In the genomic region with DNA sequence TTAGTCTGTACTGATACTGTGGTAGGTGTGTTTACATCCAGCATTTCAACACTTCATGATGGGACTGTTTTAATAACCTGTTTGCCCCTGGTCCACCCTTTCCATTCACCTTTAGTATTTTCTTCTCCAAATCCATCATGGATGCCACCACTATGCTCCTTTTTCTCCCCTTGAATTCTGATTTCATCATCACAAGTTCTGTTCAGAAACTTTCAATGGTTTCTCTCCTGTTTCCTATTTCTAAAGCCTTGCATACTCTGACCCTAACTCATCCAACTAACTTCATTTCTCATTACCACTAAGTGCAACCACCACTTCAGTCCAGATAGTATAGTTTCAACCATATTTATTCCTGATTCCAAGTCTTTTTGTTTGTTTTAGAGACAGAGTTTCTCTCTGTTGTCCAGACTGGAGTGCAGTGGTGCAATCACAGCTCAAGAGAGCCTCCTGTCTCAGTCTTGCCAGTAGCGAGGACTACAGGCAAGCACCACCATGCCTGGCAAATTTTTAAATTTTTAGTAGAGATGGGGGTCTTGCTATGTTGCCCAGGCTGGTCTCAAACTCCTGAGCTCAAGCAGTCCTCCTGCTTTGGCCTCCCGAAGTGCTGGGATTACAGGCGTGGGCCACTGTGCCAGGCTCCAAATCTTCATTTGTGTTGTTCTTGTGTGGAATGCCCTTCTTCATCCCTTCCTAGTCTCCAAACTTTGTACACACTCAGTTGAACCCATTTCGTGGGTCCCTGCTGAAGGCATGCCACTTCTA, we compare ENCODE assay signal across 9 cellular contexts. TPM values are rescaled to one million over a fixed set of nuclear protein-coding genes. Genes with fewer than 3 reads are reported as not detected.
DNase-seq lines count a peak whose midpoint lies in the region; ATAC-seq, FAIRE-seq and TF ChIP-seq lines count a peak whose summit lies in the region.
"Had no signal": no experiment of that assay in that cellular context is flagged by ENCODE, and none has a peak within 500 bp of the region (broad histone marks: within the 10 kb centered on the region; RNA-seq: fewer than 3 reads in every experiment).

No MANE protein-coding gene starts in this region.

- H3K27me3 ChIP-seq in PC-9 (ENCODE audit: insufficient read depth, low read depth): no peaks in the 10 kb centered on the region

- peaks cover 48% of the 10 kb centered on the region for H3K79me2 ChIP-seq in PC-9 (ENCODE audit: low read depth)

- TF ChIP-seq CTCF in PC-9 (conservative IDR thresholded peaks at IDR 0.05) (no peak), endothelial cell (IDR thresholded peaks at IDR 0.05; ENCODE audit: unreplicated experiment) (no peak)

- peak overlapping the region; percentile 96 for H2AFZ ChIP-seq in PC-9

- H4K20me1 ChIP-seq in PC-9 (ENCODE audit: insufficient read depth): no peaks in the 10 kb centered on the region; the same call in 1 of the 2 replicates

- H3K4me1 ChIP-seq in PC-9 (replicated peaks; ENCODE audit: insufficient read depth): peaks cover 8% of the 10 kb centered on the region

- H3K4me3 Mint-ChIP-seq in endothelial cell (ENCODE audit: unreplicated experiment): peak overlapping the region; percentile 88

- H3K27ac Mint-ChIP-seq in endothelial cell (ENCODE audit: unreplicated experiment): peak overlapping the region; percentile 80

- POLR2A ChIA-PET in PC-9 (lab: Charles Lee; ENCODE audit: unreplicated experiment): no interaction called here

- H3K4me1 Mint-ChIP-seq in endothelial cell (ENCODE audit: unreplicated experiment): peaks cover 10% of the 10 kb centered on the region

- H3K27me3 Mint-ChIP-seq in endothelial cell (ENCODE audit: unreplicated experiment): no peaks in the 10 kb centered on the region

- H3K9me3 ChIP-seq in PC-9 (ENCODE audit: insufficient read depth, low read depth): no peaks in the 10 kb centered on the region

- no peaks in the 10 kb centered on the region for H3K9me3 Mint-ChIP-seq in endothelial cell (ENCODE audit: unreplicated experiment)

- BruUV-seq in PC-9 (replicated peaks; lab: Mats Ljungman, UMichigan): no TSS peak

- H3K27ac ChIP-seq in PC-9: no peak overlapping the region

- H3K9me2 ChIP-seq in PC-9 (ENCODE audit: insufficient read depth): no peaks in the 10 kb centered on the region

- H3K36me3 Mint-ChIP-seq in endothelial cell (ENCODE audit: low read depth, unreplicated experiment): no peaks in the 10 kb centered on the region

- ATAC-seq in GM18517 (IDR thresholded peaks at IDR 0.05; ENCODE audit: unreplicated experiment) (no peak), HG02763 (IDR thresholded peaks at IDR 0.05; ENCODE audit: unreplicated experiment) (no peak)

- DNase-seq in GM19239 (ENCODE audit: insufficient read length, low spot score) (no peak), PC-9 (no peak), endothelial cell (ENCODE audit: low spot score) (no peak), renal cortical epithelial cell (ENCODE audit: low read depth) (peak; percentile 7), cerebellum (ENCODE audit: low spot score) (no peak), middle frontal gyrus (ENCODE audit: extremely low spot score, low spot score) (no peak)
- DNase-seq: NCI-H1092 had no signal

- CTCF ChIA-PET in PC-9 (lab: Charles Lee): no interaction called here

- FAIRE-seq in GM19239 (lab: Jason Lieb, UNC): peak; percentile 14

- H3K4me3 ChIP-seq in PC-9: peak overlapping the region; percentile 94

- peak overlapping the region; percentile 92 for H3K4me2 ChIP-seq in PC-9

- H3K36me3 ChIP-seq in PC-9 (ENCODE audit: low read depth): no peaks in the 10 kb centered on the region

- intact Hi-C loops in PC-9 (cut with micrococcal nuclease; ENCODE audit: unreplicated experiment): loop anchor here (5.0 to 10.0 kb wide), 2 partner anchors 190 to 1837 kb away; no protein-coding TSS in a partner anchor

- H3F3A ChIP-seq in PC-9 (ENCODE audit: insufficient read depth, low read depth): no peaks in the 10 kb centered on the region

RNA-seq across cellular contexts. Expression of gene LIN7C, which starts 1.2 kb away (rescaled TPM):
- total RNA-seq in PC-9 (2021) (21.2 and 30.6 TPM in 2 replicates), endothelial cell (ENCODE audit: unreplicated experiment) (17.0 TPM), renal cortical epithelial cell (48.8 and 80.7 TPM in 2 replicates), cerebellum (151 TPM)

RNA-seq across cellular contexts. Expression of gene LGR4, which starts 35.2 kb away (rescaled TPM):
- total RNA-seq in PC-9 (2021): 33.4 and 37.4 TPM in 2 replicates
- total RNA-seq in endothelial cell (ENCODE audit: unreplicated experiment): 10.8 TPM
- total RNA-seq in renal cortical epithelial cell: 86.7 and 151 TPM in 2 replicates
- 82.8 TPM for total RNA-seq in cerebellum
